ENCODE assay signal across 1 cellular context in the genomic region with DNA sequence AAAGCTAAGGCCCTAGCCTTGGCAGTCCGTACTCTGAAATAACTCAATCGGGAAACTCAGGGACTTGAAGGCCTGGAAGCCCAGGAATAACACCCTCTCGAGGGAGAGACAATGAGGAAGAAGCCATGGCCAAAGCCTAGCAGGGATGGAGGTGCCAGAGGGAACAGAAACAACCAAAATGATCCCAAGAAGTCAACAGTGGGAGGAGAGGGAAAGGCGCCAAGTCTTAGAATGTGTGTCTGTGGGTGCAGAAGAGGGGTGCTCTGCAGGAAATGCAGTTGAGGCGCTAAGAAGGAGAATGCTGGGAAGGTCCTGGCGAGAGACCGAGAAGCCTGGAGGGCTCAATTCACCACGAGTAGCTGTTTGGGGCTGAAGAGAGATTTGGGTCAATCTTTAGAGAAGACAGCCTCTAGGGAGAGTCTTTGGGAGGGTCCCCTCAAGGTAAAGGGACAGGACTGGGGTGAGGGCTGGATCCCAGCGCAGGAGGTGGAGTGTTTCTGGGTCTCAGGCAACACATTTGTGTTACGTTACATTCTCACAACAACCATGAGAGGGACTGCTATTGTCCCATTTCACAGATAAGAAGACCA.
TF ChIP-seq lines count a peak whose summit lies in the region.

No MANE protein-coding gene starts in this region.

TF ChIP-seq in GM12878, 131 proteins besides CTCF, POLR2A, EP300 and RAD21:
- TF ChIP-seq MXI1 (IDR thresholded peaks at IDR 0.05; ENCODE audit: low read depth, low read length) = no peak
- TF ChIP-seq BCL11A (IDR thresholded peaks at IDR 0.05; ENCODE audit: low read depth, low read length) = no peak
- no peak for TF ChIP-seq TCF12 (IDR thresholded peaks at IDR 0.05; ENCODE audit: low read depth, low read length)
- TF ChIP-seq PBX3 (IDR thresholded peaks at IDR 0.05; ENCODE audit: insufficient replicate concordance, low read depth, low read length) = no peak
- TF ChIP-seq ATF2 (IDR thresholded peaks at IDR 0.05; ENCODE audit: low read length) = no peak
- no peak for TF ChIP-seq IKZF2 (IDR thresholded peaks at IDR 0.05)
- no peak for TF ChIP-seq CREM (IDR thresholded peaks at IDR 0.05; ENCODE audit: low read depth)
- TF ChIP-seq MYB (IDR thresholded peaks at IDR 0.05; ENCODE audit: borderline replicate concordance, low read depth, low read length) = no peak
- no peak for TF ChIP-seq TBL1XR1 (IDR thresholded peaks at IDR 0.05; ENCODE audit: low read depth, low read length)
- no peak for TF ChIP-seq DPF2 (IDR thresholded peaks at IDR 0.05)
- TF ChIP-seq, protein P1, sequence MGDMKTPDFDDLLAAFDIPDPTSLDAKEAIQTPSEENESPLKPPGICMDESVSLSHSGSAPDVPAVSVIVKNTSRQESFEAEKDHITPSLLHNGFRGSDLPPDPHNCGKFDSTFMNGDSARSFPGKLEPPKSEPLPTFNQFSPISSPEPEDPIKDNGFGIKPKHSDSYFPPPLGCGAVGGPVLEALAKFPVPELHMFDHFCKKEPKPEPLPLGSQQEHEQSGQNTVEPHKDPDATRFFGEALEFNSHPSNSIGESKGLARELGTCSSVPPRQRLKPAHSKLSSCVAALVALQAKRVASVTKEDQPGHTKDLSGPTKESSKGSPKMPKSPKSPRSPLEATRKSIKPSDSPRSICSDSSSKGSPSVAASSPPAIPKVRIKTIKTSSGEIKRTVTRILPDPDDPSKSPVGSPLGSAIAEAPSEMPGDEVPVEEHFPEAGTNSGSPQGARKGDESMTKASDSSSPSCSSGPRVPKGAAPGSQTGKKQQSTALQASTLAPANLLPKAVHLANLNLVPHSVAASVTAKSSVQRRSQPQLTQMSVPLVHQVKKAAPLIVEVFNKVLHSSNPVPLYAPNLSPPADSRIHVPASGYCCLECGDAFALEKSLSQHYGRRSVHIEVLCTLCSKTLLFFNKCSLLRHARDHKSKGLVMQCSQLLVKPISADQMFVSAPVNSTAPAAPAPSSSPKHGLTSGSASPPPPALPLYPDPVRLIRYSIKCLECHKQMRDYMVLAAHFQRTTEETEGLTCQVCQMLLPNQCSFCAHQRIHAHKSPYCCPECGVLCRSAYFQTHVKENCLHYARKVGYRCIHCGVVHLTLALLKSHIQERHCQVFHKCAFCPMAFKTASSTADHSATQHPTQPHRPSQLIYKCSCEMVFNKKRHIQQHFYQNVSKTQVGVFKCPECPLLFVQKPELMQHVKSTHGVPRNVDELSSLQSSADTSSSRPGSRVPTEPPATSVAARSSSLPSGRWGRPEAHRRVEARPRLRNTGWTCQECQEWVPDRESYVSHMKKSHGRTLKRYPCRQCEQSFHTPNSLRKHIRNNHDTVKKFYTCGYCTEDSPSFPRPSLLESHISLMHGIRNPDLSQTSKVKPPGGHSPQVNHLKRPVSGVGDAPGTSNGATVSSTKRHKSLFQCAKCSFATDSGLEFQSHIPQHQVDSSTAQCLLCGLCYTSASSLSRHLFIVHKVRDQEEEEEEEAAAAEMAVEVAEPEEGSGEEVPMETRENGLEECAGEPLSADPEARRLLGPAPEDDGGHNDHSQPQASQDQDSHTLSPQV (IDR thresholded peaks at IDR 0.05) = no peak
- TF ChIP-seq HDAC2 (IDR thresholded peaks at IDR 0.05) = no peak
- TF ChIP-seq RAD51 (IDR thresholded peaks at IDR 0.05) = no peak
- TF ChIP-seq ZNF24 (IDR thresholded peaks at IDR 0.05) = no peak
TF ChIP-seq in GM12878: peak in this region for 0.
